In the genomic region with DNA sequence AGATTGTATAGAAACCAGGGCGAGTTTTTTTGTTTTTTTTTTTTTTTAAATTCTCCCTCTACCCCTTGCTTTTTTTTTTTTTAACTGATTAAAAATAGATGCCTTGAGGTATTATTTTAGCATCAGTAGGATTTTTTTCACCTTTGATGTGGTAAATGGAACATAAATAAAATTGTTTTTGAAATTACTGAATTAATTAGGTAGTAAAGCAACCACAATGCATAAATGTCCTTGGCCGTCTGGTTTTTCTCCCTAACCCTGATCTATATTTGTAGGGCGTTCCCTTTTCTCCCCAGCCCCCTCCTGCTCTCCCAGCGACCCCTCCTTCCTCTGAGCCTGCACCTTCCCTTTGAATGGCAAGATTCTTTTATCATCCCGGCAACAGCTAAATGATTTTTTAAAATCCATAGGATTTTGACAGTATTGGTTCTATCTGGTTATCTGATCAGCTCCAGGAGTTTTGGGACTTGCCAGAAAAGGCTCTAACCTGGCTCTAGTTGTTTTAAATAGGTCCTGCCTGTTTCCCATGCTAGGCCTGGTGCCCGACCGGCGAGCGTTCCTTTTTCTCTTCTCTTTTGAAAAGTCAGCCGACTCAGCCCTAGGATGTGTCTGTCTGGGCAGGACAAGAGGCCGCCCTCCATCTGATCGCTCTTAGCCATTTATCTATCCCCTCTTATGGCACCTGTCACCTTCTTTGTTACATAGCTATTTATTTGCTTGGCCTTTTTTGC, we compare ENCODE assay signal across 10 cellular contexts.
DNase-seq lines count a peak whose midpoint lies in the region; ATAC-seq and TF ChIP-seq lines count a peak whose summit lies in the region.
"Had no signal": no experiment of that assay in that cellular context is flagged by ENCODE, and none has a peak within 500 bp of the region (broad histone marks: within the 10 kb centered on the region; RNA-seq: fewer than 3 reads in every experiment).

No MANE protein-coding gene starts in this region.

- H3K27me3 ChIP-seq in right atrium auricular region (no peaks in the 10 kb centered on the region), breast epithelium (no peaks in the 10 kb centered on the region), aorta (ENCODE audit: control insufficient read depth in 1 of 2, insufficient read depth in 2 of 2, low read length in 1 of 2) (no peaks in the 10 kb centered on the region)

- H3K4me1 Mint-ChIP-seq in neural crest cell = peaks cover 91% of the 10 kb centered on the region

- H3K27me3 Mint-ChIP-seq in neural crest cell (ENCODE audit: low read depth) = no peaks in the 10 kb centered on the region

- peaks cover 2 to 97% of the 10 kb centered on the region in 2 donors for H3K4me1 ChIP-seq in right atrium auricular region
- peaks cover 58 to 88% of the 10 kb centered on the region in 2 donors for H3K4me1 ChIP-seq in breast epithelium
- peaks cover 28 to 36% of the 10 kb centered on the region in 2 donors for H3K4me1 ChIP-seq in aorta (ENCODE audit: control insufficient read depth in 1 of 2, insufficient read depth in 2 of 2, low read length in 2 of 2)

- no peaks in the 10 kb centered on the region for H3K9me3 Mint-ChIP-seq in neural crest cell

- 20% methylated on average over 12 of the region's 12 CpGs for WGBS in aorta, 2 donors

- H3K4me3 Mint-ChIP-seq in neural crest cell = peak overlapping the region; percentile 47

- peak overlapping the region; percentile 41 for H3K27ac Mint-ChIP-seq in neural crest cell (ENCODE audit: unreplicated experiment)

- DNase-seq in right atrium auricular region (ENCODE audit: low spot score) (no peak), cardiac septum (ENCODE audit: low spot score) (no peak), breast epithelium (ENCODE audit: low spot score in 2 of 2) (no peak), neural crest cell (ENCODE audit: low read depth, low spot score) (no peak), aorta (no peak), NCI-H187 treated with DMSO at 0.1 percent for 48 hours (lab: John Stamatoyannopoulos, UW) (no peak), NCI-H2081 (lab: John Stamatoyannopoulos, UW) (no peak)
- DNase-seq: Caco-2 had no signal

- no peak for ATAC-seq in aorta (ENCODE audit: low FRiP score)
- no peak for ATAC-seq in GM18868 (IDR thresholded peaks at IDR 0.05; ENCODE audit: unreplicated experiment)
- ATAC-seq: K562 had no signal

- no peak overlapping the region for H3K4me3 ChIP-seq in right atrium auricular region
- peak overlapping the region in 2 of 3 donors; percentile 1 to 24 for H3K4me3 ChIP-seq in breast epithelium
- H3K4me3 ChIP-seq in aorta (ENCODE audit: low read length in 2 of 2) = no peak overlapping the region
- H3K4me3 ChIP-seq: K562 had no signal

- no peak for TF ChIP-seq POLR2A in breast epithelium (IDR thresholded peaks at IDR 0.05)

- no peak for TF ChIP-seq CTCF in right atrium auricular region (IDR thresholded peaks at IDR 0.05)
- TF ChIP-seq CTCF in breast epithelium (IDR thresholded peaks at IDR 0.05) = no peak
- TF ChIP-seq CTCF in neural crest cell (conservative IDR thresholded peaks at IDR 0.05) = no peak

- H3K27ac ChIP-seq in right atrium auricular region (peak overlapping the region; percentile 99), breast epithelium (peak overlapping the region; percentile 93 to 96), aorta (ENCODE audit: low read depth in 1 of 2, low read length in 2 of 2) (peak overlapping the region; percentile 79 to 83)

- H3K9me3 ChIP-seq in right atrium auricular region (no peaks in the 10 kb centered on the region), breast epithelium (no peaks in the 10 kb centered on the region), aorta (ENCODE audit: control insufficient read depth, low read length) (no peaks in the 10 kb centered on the region)
- H3K9me3 ChIP-seq: Caco-2 had no signal

- peaks cover 3% of the 10 kb centered on the region for H3K36me3 ChIP-seq in right atrium auricular region
- H3K36me3 ChIP-seq in breast epithelium = no peaks in the 10 kb centered on the region
- H3K36me3 ChIP-seq in aorta (ENCODE audit: control insufficient read depth in 1 of 2, insufficient read depth in 2 of 2, low read length in 1 of 2) = no peaks in the 10 kb centered on the region

- no peaks in the 10 kb centered on the region for H3K36me3 Mint-ChIP-seq in neural crest cell (ENCODE audit: low read depth)

- intact Hi-C loops in cardiac septum (cut with DNase I) (no loop called here), breast epithelium (cut with DNase I; ENCODE audit: low total_unique reads) (no loop called here), aorta (cut with DNase I) (no loop called here)

Comparison
In these comparisons a context has a peak if more than half of its experiments do, and no peak if none do; other contexts are left out.
1. H3K4me3 ChIP-seq: peak in breast epithelium (2 of 3); none in right atrium auricular region (0 of 2) and aorta (0 of 2).
2. Peak in every context shown above with its lines, with median percentiles within 50 percentile points of each other: H3K27ac ChIP-seq.